8 cellular contexts compared by ENCODE assay signal in the genomic region with DNA sequence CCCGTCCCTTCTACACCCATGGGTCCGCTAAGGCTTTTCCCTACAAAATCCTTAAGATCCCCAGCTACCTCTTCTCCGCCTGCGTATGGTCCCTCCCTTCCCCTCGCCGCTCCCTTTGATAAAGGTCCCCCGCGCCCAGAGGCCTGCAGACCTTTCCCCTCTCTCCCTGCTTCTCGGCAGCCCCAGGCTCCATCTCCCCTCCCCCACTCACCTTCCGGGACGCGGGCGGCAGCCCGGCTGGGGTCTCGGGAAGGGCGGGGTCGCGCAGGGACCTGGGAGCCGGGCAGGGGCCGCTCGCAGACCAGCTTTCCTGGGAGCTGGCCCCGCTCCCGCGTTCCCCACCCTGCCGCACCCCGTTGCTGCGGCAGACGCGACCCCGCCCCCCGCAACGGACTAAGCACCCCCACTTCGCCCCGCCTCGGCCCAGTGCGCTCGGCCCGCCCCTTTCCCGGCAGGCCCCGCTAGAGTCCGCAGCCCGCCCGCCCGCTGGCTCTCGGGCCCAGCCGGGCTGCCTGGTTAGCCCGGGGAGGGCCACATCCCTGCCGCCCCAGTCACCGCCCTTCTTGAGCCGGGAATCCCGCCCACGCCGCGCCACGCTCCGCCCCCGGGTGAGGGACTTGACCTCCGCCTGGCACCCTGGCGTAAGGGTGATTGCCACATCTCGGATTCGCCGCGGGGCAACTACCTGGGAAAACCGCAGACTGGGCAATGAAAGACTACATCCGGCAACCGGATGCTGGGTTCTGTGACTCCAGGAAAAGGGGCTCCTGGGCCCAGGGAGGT. TPM values are rescaled to one million over a fixed set of nuclear protein-coding genes. Genes with fewer than 3 reads are reported as not detected.
DNase-seq lines count a peak whose midpoint lies in the region; ATAC-seq and TF ChIP-seq lines count a peak whose summit lies in the region.

A gene with protein sequence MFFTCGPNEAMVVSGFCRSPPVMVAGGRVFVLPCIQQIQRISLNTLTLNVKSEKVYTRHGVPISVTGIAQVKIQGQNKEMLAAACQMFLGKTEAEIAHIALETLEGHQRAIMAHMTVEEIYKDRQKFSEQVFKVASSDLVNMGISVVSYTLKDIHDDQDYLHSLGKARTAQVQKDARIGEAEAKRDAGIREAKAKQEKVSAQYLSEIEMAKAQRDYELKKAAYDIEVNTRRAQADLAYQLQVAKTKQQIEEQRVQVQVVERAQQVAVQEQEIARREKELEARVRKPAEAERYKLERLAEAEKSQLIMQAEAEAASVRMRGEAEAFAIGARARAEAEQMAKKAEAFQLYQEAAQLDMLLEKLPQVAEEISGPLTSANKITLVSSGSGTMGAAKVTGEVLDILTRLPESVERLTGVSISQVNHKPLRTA (minus strand): TSS at position 372 of the 783 bp plus-strand sequence. CDS start 498 bp downstream, outside the sequence.

- H3K4me1 Mint-ChIP-seq in activated T-helper 2 cell treated with anti-CD3 and anti-CD28 coated beads, Interferon-gamma antibody, Interleukin-2, Interleukin-4, amounts not matched to agents 10 μg/mL and 5 μg/mL and 100 μg/mL, durations not matched to agents 14 hours and 24 hours and 36 hours (ENCODE audit: low read depth), result peaks cover 50% of the 10 kb centered on the region
- peaks cover 50 to 65% of the 10 kb centered on the region in 2 donors for H3K4me1 Mint-ChIP-seq in natural killer cell

- H3K4me2 ChIP-seq in Karpas-422 (ENCODE audit: low read depth, low read length, poor library complexity, severe bottlenecking), result peak within 1 kb of the TSS; percentile 81

- peak within 1 kb of the TSS; percentile 77 for H3K4me3 ChIP-seq in Karpas-422 (ENCODE audit: low read length)
- H3K4me3 ChIP-seq in RWPE2 (ENCODE audit: severe bottlenecking), result peak within 1 kb of the TSS; percentile 72
- H3K4me3 ChIP-seq in fibroblast of mammary gland (ENCODE audit: control insufficient read depth, low read depth, low read length), result peak within 1 kb of the TSS; percentile 94

- peaks cover 16% of the 10 kb centered on the region for H3K79me2 ChIP-seq in Karpas-422 (ENCODE audit: low read length)

- DNase-seq in DMS153 treated with DMSO at 0.1 percent for 48 hours (lab: John Stamatoyannopoulos, UW; ENCODE audit: unreplicated experiment), result peak; percentile 87
- peak; percentile 97 for DNase-seq in Karpas-422
- DNase-seq in RWPE2 (ENCODE audit: low spot score), result peak; percentile 98
- DNase-seq in activated T-helper 2 cell treated with anti-CD3 and anti-CD28 coated beads, Interferon-gamma antibody, Interleukin-2, Interleukin-4, amounts not matched to agents 10 μg/mL and 5 μg/mL and 100 μg/mL, durations not matched to agents 14 hours and 24 hours and 36 hours (ENCODE audit: low spot score), result peak; percentile 88
- peak; percentile 94 for DNase-seq in fibroblast of mammary gland (ENCODE audit: low read depth)
- peak; percentile 92 for DNase-seq in natural killer cell
- DNase-seq in stimulated activated naive CD4-positive, alpha-beta T cell (lab: John Stamatoyannopoulos, UW), result peak; percentile 38 to 82 (median 64)

- H3K27ac ChIP-seq in Karpas-422 (ENCODE audit: low read length) (peak within 1 kb of the TSS; percentile 40; the same call in 1 of the 2 replicates), RWPE2 (ENCODE audit: poor library complexity, severe bottlenecking) (peak within 1 kb of the TSS; percentile 98)

- peak within 1 kb of the TSS; percentile 83 for H3K9ac ChIP-seq in Karpas-422 (ENCODE audit: low read length)

- H3K9me3 Mint-ChIP-seq in activated T-helper 2 cell treated with anti-CD3 and anti-CD28 coated beads, Interferon-gamma antibody, Interleukin-2, Interleukin-4, amounts not matched to agents 10 μg/mL and 5 μg/mL and 100 μg/mL, durations not matched to agents 14 hours and 24 hours and 36 hours, result no peaks in the 10 kb centered on the region
- H3K9me3 Mint-ChIP-seq in natural killer cell, result peaks cover 0 to 2% of the 10 kb centered on the region in 2 donors

- H3K9me3 ChIP-seq in Karpas-422 (ENCODE audit: low read length), result no peaks in the 10 kb centered on the region
- H3K9me3 ChIP-seq in RWPE2 (ENCODE audit: severe bottlenecking), result no peaks in the 10 kb centered on the region

- TF ChIP-seq CTCF in RWPE2 (IDR thresholded peaks at IDR 0.05; ENCODE audit: poor library complexity, severe bottlenecking), result no peak
- no peak for TF ChIP-seq CTCF in fibroblast of mammary gland (conservative IDR thresholded peaks at IDR 0.05; ENCODE audit: control insufficient read depth, insufficient read depth, low read depth, low read length)
- no peak for TF ChIP-seq CTCF in natural killer cell (IDR thresholded peaks at IDR 0.05)

- peak within 1 kb of the TSS; percentile 84 for H2AFZ ChIP-seq in Karpas-422 (ENCODE audit: low read length)

- H3K27me3 ChIP-seq in Karpas-422 (ENCODE audit: low read length) (no peaks in the 10 kb centered on the region), RWPE2 (ENCODE audit: insufficient read depth, poor library complexity, severe bottlenecking) (no peaks in the 10 kb centered on the region)

- H3K4me3 Mint-ChIP-seq in activated T-helper 2 cell treated with anti-CD3 and anti-CD28 coated beads, Interferon-gamma antibody, Interleukin-2, Interleukin-4, amounts not matched to agents 10 μg/mL and 5 μg/mL and 100 μg/mL, durations not matched to agents 14 hours and 24 hours and 36 hours (ENCODE audit: low read depth), result peak within 1 kb of the TSS; percentile 99
- H3K4me3 Mint-ChIP-seq in natural killer cell, result peak within 1 kb of the TSS; percentile 95

- H3K36me3 ChIP-seq in Karpas-422 (ENCODE audit: insufficient read depth, low read length), result peaks cover 17% of the 10 kb centered on the region
- H3K36me3 ChIP-seq in RWPE2 (ENCODE audit: low read depth), result peaks cover 52% of the 10 kb centered on the region

- H3K9me2 ChIP-seq in Karpas-422 (replicated peaks; ENCODE audit: insufficient read depth, low read length), result no peaks in the 10 kb centered on the region

- H3K36me3 Mint-ChIP-seq in activated T-helper 2 cell treated with anti-CD3 and anti-CD28 coated beads, Interferon-gamma antibody, Interleukin-2, Interleukin-4, amounts not matched to agents 10 μg/mL and 5 μg/mL and 100 μg/mL, durations not matched to agents 14 hours and 24 hours and 36 hours (ENCODE audit: low read depth), result peaks cover 59% of the 10 kb centered on the region
- H3K36me3 Mint-ChIP-seq in natural killer cell, result no peaks in the 10 kb centered on the region

- intact Hi-C loops in activated T-helper 2 cell treated with anti-CD3 and anti-CD28 coated beads, Interferon-gamma antibody, Interleukin-2, Interleukin-4, amounts not matched to agents 10 μg/mL and 5 μg/mL and 100 μg/mL, durations not matched to agents 14 hours and 24 hours and 36 hours (cut with micrococcal nuclease), result loop anchor here (1.0 kb wide), 1 partner anchor 27 kb away; no protein-coding TSS in a partner anchor
- intact Hi-C loops in natural killer cell (cut with micrococcal nuclease), result loop anchor here (5.0 kb wide), 1 partner anchor 125 kb away; a partner anchor contains a TSS

- H3K4me1 ChIP-seq in Karpas-422 (ENCODE audit: low read length) (peaks cover 27% of the 10 kb centered on the region), RWPE2 (ENCODE audit: insufficient read depth, poor library complexity, severe bottlenecking) (peaks cover 3% of the 10 kb centered on the region)

- peak within 1 kb of the TSS; percentile 91 for H3K27ac Mint-ChIP-seq in activated T-helper 2 cell treated with anti-CD3 and anti-CD28 coated beads, Interferon-gamma antibody, Interleukin-2, Interleukin-4, amounts not matched to agents 10 μg/mL and 5 μg/mL and 100 μg/mL, durations not matched to agents 14 hours and 24 hours and 36 hours
- peak within 1 kb of the TSS; percentile 94 to 96 for H3K27ac Mint-ChIP-seq in natural killer cell

- H3K27me3 Mint-ChIP-seq in activated T-helper 2 cell treated with anti-CD3 and anti-CD28 coated beads, Interferon-gamma antibody, Interleukin-2, Interleukin-4, amounts not matched to agents 10 μg/mL and 5 μg/mL and 100 μg/mL, durations not matched to agents 14 hours and 24 hours and 36 hours (ENCODE audit: low read depth), result no peaks in the 10 kb centered on the region
- H3K27me3 Mint-ChIP-seq in natural killer cell (ENCODE audit: low read depth in 2 of 2), result no peaks in the 10 kb centered on the region

- ATAC-seq in GM21717 (IDR thresholded peaks at IDR 0.05; ENCODE audit: unreplicated experiment) (peak; percentile 48), RWPE2 (ENCODE audit: low read depth) (peak; percentile 80), natural killer cell (peak; percentile 78 to 90 (median 78))

- H4K20me1 ChIP-seq in Karpas-422 (ENCODE audit: insufficient read depth, low read depth, low read length), result no peaks in the 10 kb centered on the region

RNA-seq across cellular contexts. Expression of the gene that starts here (rescaled TPM):
- 58.2 and 103 TPM in 2 replicates for total RNA-seq in Karpas-422 (2014; rRNA removed; shearing (Covaris generic); ENCODE audit: low replicate concordance)
- 201 and 214 TPM in 2 replicates for total RNA-seq in activated T-helper 2 cell treated with anti-CD3 and anti-CD28 coated beads, Interferon-gamma antibody, Interleukin-2, Interleukin-4, amounts not matched to agents 10 μg/mL and 5 μg/mL and 100 μg/mL, durations not matched to agents 14 hours and 24 hours and 36 hours
- 100 to 1,000 TPM in 1 of 3 donors, 10 to 100 TPM in 2; 73.1 to 113 (median 94.2) TPM for total RNA-seq in natural killer cell

Comparison
In these comparisons a context has a peak if more than half of its experiments do, and no peak if none do; other contexts are left out.
1. Peak in every context shown above with its lines: DNase-seq, ATAC-seq, H3K4me3 ChIP-seq and H3K27ac ChIP-seq.